ENCODE assay signal across 1 cellular context in genomic region chr16:54633943-54634362, GRCh38.
TF ChIP-seq lines count a peak whose summit lies in the region.

No MANE protein-coding gene starts in this region.

TF ChIP-seq in GM23338, 12 proteins besides CTCF, POLR2A, EP300 and RAD21 (continued from another document):
- TF ChIP-seq, protein P1, sequence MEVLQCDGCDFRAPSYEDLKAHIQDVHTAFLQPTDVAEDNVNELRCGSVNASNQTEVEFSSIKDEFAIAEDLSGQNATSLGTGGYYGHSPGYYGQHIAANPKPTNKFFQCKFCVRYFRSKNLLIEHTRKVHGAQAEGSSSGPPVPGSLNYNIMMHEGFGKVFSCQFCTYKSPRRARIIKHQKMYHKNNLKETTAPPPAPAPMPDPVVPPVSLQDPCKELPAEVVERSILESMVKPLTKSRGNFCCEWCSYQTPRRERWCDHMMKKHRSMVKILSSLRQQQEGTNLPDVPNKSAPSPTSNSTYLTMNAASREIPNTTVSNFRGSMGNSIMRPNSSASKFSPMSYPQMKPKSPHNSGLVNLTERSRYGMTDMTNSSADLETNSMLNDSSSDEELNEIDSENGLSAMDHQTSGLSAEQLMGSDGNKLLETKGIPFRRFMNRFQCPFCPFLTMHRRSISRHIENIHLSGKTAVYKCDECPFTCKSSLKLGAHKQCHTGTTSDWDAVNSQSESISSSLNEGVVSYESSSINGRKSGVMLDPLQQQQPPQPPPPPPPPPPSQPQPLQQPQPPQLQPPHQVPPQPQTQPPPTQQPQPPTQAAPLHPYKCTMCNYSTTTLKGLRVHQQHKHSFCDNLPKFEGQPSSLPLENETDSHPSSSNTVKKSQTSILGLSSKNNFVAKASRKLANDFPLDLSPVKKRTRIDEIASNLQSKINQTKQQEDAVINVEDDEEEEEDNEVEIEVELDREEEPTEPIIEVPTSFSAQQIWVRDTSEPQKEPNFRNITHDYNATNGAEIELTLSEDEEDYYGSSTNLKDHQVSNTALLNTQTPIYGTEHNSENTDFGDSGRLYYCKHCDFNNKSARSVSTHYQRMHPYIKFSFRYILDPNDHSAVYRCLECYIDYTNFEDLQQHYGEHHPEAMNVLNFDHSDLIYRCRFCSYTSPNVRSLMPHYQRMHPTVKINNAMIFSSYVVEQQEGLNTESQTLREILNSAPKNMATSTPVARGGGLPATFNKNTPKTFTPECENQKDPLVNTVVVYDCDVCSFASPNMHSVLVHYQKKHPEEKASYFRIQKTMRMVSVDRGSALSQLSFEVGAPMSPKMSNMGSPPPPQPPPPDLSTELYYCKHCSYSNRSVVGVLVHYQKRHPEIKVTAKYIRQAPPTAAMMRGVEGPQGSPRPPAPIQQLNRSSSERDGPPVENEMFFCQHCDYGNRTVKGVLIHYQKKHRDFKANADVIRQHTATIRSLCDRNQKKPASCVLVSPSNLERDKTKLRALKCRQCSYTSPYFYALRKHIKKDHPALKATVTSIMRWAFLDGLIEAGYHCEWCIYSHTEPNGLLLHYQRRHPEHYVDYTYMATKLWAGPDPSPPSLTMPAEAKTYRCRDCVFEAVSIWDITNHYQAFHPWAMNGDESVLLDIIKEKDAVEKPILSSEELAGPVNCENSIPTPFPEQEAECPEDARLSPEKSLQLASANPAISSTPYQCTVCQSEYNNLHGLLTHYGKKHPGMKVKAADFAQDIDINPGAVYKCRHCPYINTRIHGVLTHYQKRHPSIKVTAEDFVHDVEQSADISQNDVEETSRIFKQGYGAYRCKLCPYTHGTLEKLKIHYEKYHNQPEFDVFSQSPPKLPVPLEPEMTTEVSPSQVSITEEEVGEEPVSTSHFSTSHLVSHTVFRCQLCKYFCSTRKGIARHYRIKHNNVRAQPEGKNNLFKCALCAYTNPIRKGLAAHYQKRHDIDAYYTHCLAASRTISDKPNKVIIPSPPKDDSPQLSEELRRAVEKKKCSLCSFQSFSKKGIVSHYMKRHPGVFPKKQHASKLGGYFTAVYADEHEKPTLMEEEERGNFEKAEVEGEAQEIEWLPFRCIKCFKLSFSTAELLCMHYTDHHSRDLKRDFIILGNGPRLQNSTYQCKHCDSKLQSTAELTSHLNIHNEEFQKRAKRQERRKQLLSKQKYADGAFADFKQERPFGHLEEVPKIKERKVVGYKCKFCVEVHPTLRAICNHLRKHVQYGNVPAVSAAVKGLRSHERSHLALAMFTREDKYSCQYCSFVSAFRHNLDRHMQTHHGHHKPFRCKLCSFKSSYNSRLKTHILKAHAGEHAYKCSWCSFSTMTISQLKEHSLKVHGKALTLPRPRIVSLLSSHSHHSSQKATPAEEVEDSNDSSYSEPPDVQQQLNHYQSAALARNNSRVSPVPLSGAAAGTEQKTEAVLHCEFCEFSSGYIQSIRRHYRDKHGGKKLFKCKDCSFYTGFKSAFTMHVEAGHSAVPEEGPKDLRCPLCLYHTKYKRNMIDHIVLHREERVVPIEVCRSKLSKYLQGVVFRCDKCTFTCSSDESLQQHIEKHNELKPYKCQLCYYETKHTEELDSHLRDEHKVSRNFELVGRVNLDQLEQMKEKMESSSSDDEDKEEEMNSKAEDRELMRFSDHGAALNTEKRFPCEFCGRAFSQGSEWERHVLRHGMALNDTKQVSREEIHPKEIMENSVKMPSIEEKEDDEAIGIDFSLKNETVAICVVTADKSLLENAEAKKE (CRISPR knock-in tag; IDR thresholded peaks at IDR 0.05), result no peak
